ENCODE assay signal across 9 cellular contexts in genomic region chr17:62967111-62967449, GRCh38. TPM values are rescaled to one million over a fixed set of nuclear protein-coding genes. Genes with fewer than 3 reads are reported as not detected.
A peak's percentile ranks its signal among the peaks of the same experiment; 100 is the strongest.
DNase-seq lines count a peak whose midpoint lies in the region; ATAC-seq and TF ChIP-seq lines count a peak whose summit lies in the region.
"Had no signal": no experiment of that assay in that cellular context is flagged by ENCODE, and none has a peak within 500 bp of the region (broad histone marks: within the 10 kb centered on the region; RNA-seq: fewer than 3 reads in every experiment).

No MANE protein-coding gene starts in this region.

- TF ChIP-seq EP300 in tibial nerve (IDR thresholded peaks at IDR 0.05) = no peak

- TF ChIP-seq POLR2A in tibial nerve (IDR thresholded peaks at IDR 0.05) = no peak

- no peaks in the 10 kb centered on the region for H3K36me3 Mint-ChIP-seq in activated T-cell treated with anti-CD3 and anti-CD28 coated beads, Interleukin-2, amount 50 U/mL, for 72 hours (ENCODE audit: insufficient read depth in 2 of 2)
- H3K36me3 Mint-ChIP-seq in memory B cell = no peaks in the 10 kb centered on the region

- in situ Hi-C loops in brain microvascular endothelial cell (cut with HindIII; ENCODE audit: low pct_ligation_motif_present, low sequenced_read_pairs) = no loop called here

- H3K9me3 Mint-ChIP-seq in activated T-cell treated with anti-CD3 and anti-CD28 coated beads, Interleukin-2, amount 50 U/mL, for 72 hours = no peaks in the 10 kb centered on the region
- H3K9me3 Mint-ChIP-seq in memory B cell = no peaks in the 10 kb centered on the region

- H3K27me3 ChIP-seq in brain microvascular endothelial cell (replicated peaks) = no peaks in the 10 kb centered on the region
- H3K27me3 ChIP-seq in tibial nerve = no peaks in the 10 kb centered on the region

- peak overlapping the region; percentile 85 to 93 for H3K4me3 Mint-ChIP-seq in activated T-cell treated with anti-CD3 and anti-CD28 coated beads, Interleukin-2, amount 50 U/mL, for 72 hours
- peak overlapping the region; percentile 81 for H3K4me3 Mint-ChIP-seq in memory B cell

- H3K36me3 ChIP-seq in brain microvascular endothelial cell (replicated peaks) (no peaks in the 10 kb centered on the region), tibial nerve (no peaks in the 10 kb centered on the region)

- peaks cover 31% of the 10 kb centered on the region for H3K4me1 Mint-ChIP-seq in activated T-cell treated with anti-CD3 and anti-CD28 coated beads, Interleukin-2, amount 50 U/mL, for 72 hours (ENCODE audit: low read depth)
- peaks cover 17% of the 10 kb centered on the region for H3K4me1 Mint-ChIP-seq in memory B cell

- ATAC-seq in activated T-cell treated with anti-CD3 and anti-CD28 coated beads, Interleukin-2, amount 50 U/mL, for 72 hours (replicated peaks in 1 of 2) = no peak
- no peak for ATAC-seq in memory B cell (ENCODE audit: low read depth)
- no peak for ATAC-seq in GM19324 (IDR thresholded peaks at IDR 0.05; ENCODE audit: low FRiP score, unreplicated experiment)

- H3K27ac Mint-ChIP-seq in activated T-cell treated with anti-CD3 and anti-CD28 coated beads, Interleukin-2, amount 50 U/mL, for 72 hours = no peak overlapping the region
- no peak overlapping the region for H3K27ac Mint-ChIP-seq in memory B cell

- no peak for TF ChIP-seq CTCF in brain microvascular endothelial cell (IDR thresholded peaks at IDR 0.05; ENCODE audit: low read depth, low read length, missing control alignments)
- no peak for TF ChIP-seq CTCF in tibial nerve (IDR thresholded peaks at IDR 0.05)

- H3K27ac ChIP-seq in brain microvascular endothelial cell (peak overlapping the region; percentile 89), tibial nerve (peak overlapping the region in 2 of 4 donors; percentile 67 to 94)

- H3K4me1 ChIP-seq in tibial nerve = peaks cover 0 to 45% (median 11%) of the 10 kb centered on the region in 4 donors

- H3K4me3 ChIP-seq in brain microvascular endothelial cell (ENCODE audit: low read depth, low read length) (peak overlapping the region; percentile 88), tibial nerve (peak overlapping the region; percentile 60 to 98 (median 70))

- DNase-seq in activated T-cell treated with anti-CD3 and anti-CD28 coated beads, Interleukin-2, amount 50 U/mL, for 72 hours = no peak
- no peak for DNase-seq in activated T-cell treated with anti-CD3 and anti-CD28 coated beads for 4 hours
- no peak for DNase-seq in brain microvascular endothelial cell
- no peak for DNase-seq in memory B cell (ENCODE audit: low spot score in 2 of 2)
- DNase-seq in tibial nerve (ENCODE audit: low spot score in 2 of 2) = no peak
- no peak for DNase-seq in NCI-H226
- DNase-seq in SW480 (ENCODE audit: low spot score) = no peak
- DNase-seq: DMS153 had no signal

- WGBS in tibial nerve, 2 donors = 4% methylated on average over 7 of the region's 7 CpGs

- H3K27me3 Mint-ChIP-seq in activated T-cell treated with anti-CD3 and anti-CD28 coated beads, Interleukin-2, amount 50 U/mL, for 72 hours (ENCODE audit: low read depth) = peaks cover 39% of the 10 kb centered on the region
- peaks cover 3% of the 10 kb centered on the region for H3K27me3 Mint-ChIP-seq in memory B cell

- H3K9me3 ChIP-seq in tibial nerve = no peaks in the 10 kb centered on the region

RNA-seq across cellular contexts. Expression of gene TANC2, which starts 1.0 kb away (rescaled TPM):
- 10 to 100 TPM in 1 of 2 donors, 1 to 10 TPM in 1; 7.4 to 16.1 TPM for total RNA-seq in activated T-cell treated with anti-CD3 and anti-CD28 coated beads, Interleukin-2, amount 50 U/mL, for 72 hours
- total RNA-seq in tibial nerve = 10 to 100 TPM; 36.1 to 46.8 (median 45.5) TPM
